Comparison of ENCODE assay signal across 20 cellular contexts in the genomic region with DNA sequence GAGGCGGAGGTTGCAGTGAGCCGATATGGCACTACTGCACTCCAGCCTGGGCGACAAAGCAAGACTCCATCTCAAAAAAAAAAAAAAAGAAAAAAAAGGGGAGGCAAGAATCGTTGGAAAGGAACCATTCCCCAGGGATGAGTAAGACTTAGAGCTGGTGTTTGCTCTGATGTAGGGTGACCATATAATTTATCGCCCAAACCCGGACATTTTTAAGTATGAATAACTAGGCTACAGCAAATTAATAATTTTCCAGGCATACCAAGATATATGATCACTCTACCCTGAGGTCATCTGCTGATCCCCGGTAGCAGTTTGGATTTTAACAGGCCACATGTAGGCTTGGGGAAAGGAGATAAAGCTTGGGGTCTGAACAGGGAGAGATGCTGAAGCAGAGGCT.
"Had no signal": no experiment of that assay in that cellular context is flagged by ENCODE, and none has a peak within 500 bp of the region (broad histone marks: within the 10 kb centered on the region; RNA-seq: fewer than 3 reads in every experiment).

No MANE protein-coding gene starts in this region.

- H3K27ac ChIP-seq: ascending aorta, gastrocnemius medialis, heart left ventricle, neural progenitor cell, stomach, vagina had no signal

- H3K36me3 ChIP-seq: ascending aorta, gastrocnemius medialis, heart left ventricle, neural progenitor cell, stomach, vagina had no signal

- DNase-seq: activated CD8-positive, alpha-beta memory T cell treated with anti-CD3 and anti-CD28 coated beads for 24 hours; activated CD8-positive, alpha-beta memory T cell treated with anti-CD3 and anti-CD28 coated beads, Interleukin-2, amount 50 U/mL, for 48 hours; activated effector memory CD4-positive, alpha-beta T cell treated with Interleukin-2 at 50 U/mL for 16 hours; activated naive CD4-positive, alpha-beta T cell treated with anti-CD3 and anti-CD28 coated beads, Interleukin-2, amount 10 ng/mL, durations not matched to agents 7 days and 5 days; activated T-cell treated with anti-CD3 and anti-CD28 coated beads, Interleukin-2, amount 50 U/mL, for 48 hours; cerebellar nuclear complex; cortex of kidney; gastrocnemius medialis; heart left ventricle; left ventricle myocardium superior; naive thymus-derived CD4-positive, alpha-beta T cell; right cardiac atrium; stomach; T-helper 9 cell; trophoblast cell had no signal

- ATAC-seq: activated CD4-positive, CD25-positive, alpha-beta regulatory T cell treated with anti-CD3 and anti-CD28 coated beads, Interleukin-2, amount 50 U/mL, for 24 hours; esophagus mucosa; gastrocnemius medialis; heart left ventricle; left ventricle myocardium superior; naive thymus-derived CD4-positive, alpha-beta T cell; right cardiac atrium had no signal

- H3K27me3 ChIP-seq: ascending aorta, gastrocnemius medialis, heart left ventricle, neural progenitor cell, stomach, vagina had no signal

- H3K4me3 ChIP-seq: ascending aorta, gastrocnemius medialis, heart left ventricle, neural progenitor cell, stomach, vagina had no signal

- H3K9me3 ChIP-seq: ascending aorta, gastrocnemius medialis, heart left ventricle, stomach, vagina had no signal
